Comparison of ENCODE assay signal across 2 cellular contexts in the genomic region with DNA sequence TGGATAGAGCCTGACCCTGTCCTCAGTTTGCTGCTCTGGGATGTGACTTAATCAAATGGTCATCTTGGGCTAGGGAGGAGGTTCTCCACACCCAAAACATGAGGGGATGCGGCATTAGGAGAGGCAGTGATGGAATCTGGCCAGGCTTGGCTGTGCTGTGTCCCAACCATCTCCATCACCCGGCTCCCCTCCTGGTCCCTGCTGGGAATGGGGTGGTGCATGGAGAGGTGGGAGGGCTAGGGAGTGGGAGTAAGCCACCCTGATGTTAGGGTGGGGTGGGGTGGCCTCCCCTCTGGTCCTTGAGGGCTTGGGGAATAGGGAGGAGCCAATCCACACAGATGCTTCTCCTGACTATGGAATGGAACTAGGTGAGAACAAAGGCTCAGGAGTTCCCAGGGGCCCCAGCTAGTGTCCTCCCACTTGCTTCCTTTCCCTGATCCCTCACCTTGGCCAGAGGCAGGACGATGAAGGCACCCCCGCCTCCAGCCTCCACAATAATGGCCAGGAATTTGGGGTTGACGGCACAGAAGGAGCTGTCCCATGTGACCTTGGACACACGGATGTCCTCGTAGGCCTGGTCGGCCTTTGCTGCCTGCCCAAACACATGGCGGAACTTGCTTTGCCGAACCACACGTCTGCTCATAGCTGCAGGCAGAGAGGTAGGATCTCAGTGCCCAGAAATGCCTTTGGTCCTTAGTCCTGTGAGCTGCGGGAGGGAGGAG.
TF ChIP-seq lines count a peak whose summit lies in the region.

No MANE protein-coding gene starts in this region.

TF ChIP-seq in SK-N-SH, 30 proteins besides CTCF, POLR2A, EP300 and RAD21:
- TF ChIP-seq USF2 (IDR thresholded peaks at IDR 0.05; ENCODE audit: borderline replicate concordance, low read depth, low read length) = no peak
- no peak for TF ChIP-seq EZH2phosphoT487 (IDR thresholded peaks at IDR 0.05; ENCODE audit: borderline replicate concordance, low read depth)
- no peak for TF ChIP-seq MXI1 (IDR thresholded peaks at IDR 0.05; ENCODE audit: low read depth, low read length)
- no peak for TF ChIP-seq FOXM1 (IDR thresholded peaks at IDR 0.05; ENCODE audit: low read depth)
- TF ChIP-seq, protein P1, sequence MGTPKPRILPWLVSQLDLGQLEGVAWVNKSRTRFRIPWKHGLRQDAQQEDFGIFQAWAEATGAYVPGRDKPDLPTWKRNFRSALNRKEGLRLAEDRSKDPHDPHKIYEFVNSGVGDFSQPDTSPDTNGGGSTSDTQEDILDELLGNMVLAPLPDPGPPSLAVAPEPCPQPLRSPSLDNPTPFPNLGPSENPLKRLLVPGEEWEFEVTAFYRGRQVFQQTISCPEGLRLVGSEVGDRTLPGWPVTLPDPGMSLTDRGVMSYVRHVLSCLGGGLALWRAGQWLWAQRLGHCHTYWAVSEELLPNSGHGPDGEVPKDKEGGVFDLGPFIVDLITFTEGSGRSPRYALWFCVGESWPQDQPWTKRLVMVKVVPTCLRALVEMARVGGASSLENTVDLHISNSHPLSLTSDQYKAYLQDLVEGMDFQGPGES (IDR thresholded peaks at IDR 0.05; ENCODE audit: low read depth, low read length) = no peak
- TF ChIP-seq SIN3A (IDR thresholded peaks at IDR 0.05; ENCODE audit: borderline replicate concordance, low read depth, low read length) = no peak
- no peak for TF ChIP-seq USF1 (IDR thresholded peaks at IDR 0.05; ENCODE audit: borderline replicate concordance, low read depth)
- no peak for TF ChIP-seq RFX5 (IDR thresholded peaks at IDR 0.05; ENCODE audit: low read length)
- TF ChIP-seq NFIC (IDR thresholded peaks at IDR 0.05; ENCODE audit: borderline replicate concordance) = no peak

TF ChIP-seq in SK-N-SH treated with all-trans-retinoic acid at 6 μM for 48 hours, 23 proteins besides CTCF, POLR2A, EP300 and RAD21:
- TF ChIP-seq ZNF8 (CRISPR knock-in tag; IDR thresholded peaks at IDR 0.05) (no peak), ISL1 (CRISPR knock-in tag; IDR thresholded peaks at IDR 0.05) (no peak), TCF4 (CRISPR knock-in tag; IDR thresholded peaks at IDR 0.05; ENCODE audit: borderline replicate concordance) (no peak), OSR1 (CRISPR knock-in tag; IDR thresholded peaks at IDR 0.05) (no peak), ZNF70 (CRISPR knock-in tag; IDR thresholded peaks at IDR 0.05) (no peak), ARNTL (CRISPR knock-in tag; IDR thresholded peaks at IDR 0.05; ENCODE audit: borderline replicate concordance, low read depth) (no peak), RARB (CRISPR knock-in tag; IDR thresholded peaks at IDR 0.05) (no peak)
